Comparison of ENCODE assay signal across 1 cellular context in genomic region chr1:240100351-240100750, GRCh38.
TF ChIP-seq lines count a peak whose summit lies in the region.

No MANE protein-coding gene starts in this region.

TF ChIP-seq in IMR-90, 13 proteins besides CTCF, POLR2A, EP300 and RAD21 (continued from another document):
- no peak for TF ChIP-seq ELK1 (IDR thresholded peaks at IDR 0.05; ENCODE audit: borderline replicate concordance, low read depth, low read length)
- no peak for TF ChIP-seq SMC3 (IDR thresholded peaks at IDR 0.05; ENCODE audit: low read depth, low read length)
- TF ChIP-seq MAZ (IDR thresholded peaks at IDR 0.05; ENCODE audit: borderline replicate concordance, low read depth, low read length): no peak
- TF ChIP-seq FOS (IDR thresholded peaks at IDR 0.05; ENCODE audit: low read depth, low read length): no peak
- no peak for TF ChIP-seq RFX5 (IDR thresholded peaks at IDR 0.05; ENCODE audit: low read depth, low read length)
- TF ChIP-seq MXI1 (IDR thresholded peaks at IDR 0.05; ENCODE audit: borderline replicate concordance, low read depth, low read length): no peak
- TF ChIP-seq CHD1 (IDR thresholded peaks at IDR 0.05; ENCODE audit: low read depth, low read length): no peak
- no peak for TF ChIP-seq NFE2L2 (IDR thresholded peaks at IDR 0.05; ENCODE audit: low read depth, low read length)
TF ChIP-seq in IMR-90: peak in this region for 0.
